In genomic region chr2:44579136-44579836, GRCh38 we compare ENCODE assay signal across 16 cellular contexts.
A peak's percentile ranks its signal among the peaks of the same experiment; 100 is the strongest.
DNase-seq lines count a peak whose midpoint lies in the region; ATAC-seq and TF ChIP-seq lines count a peak whose summit lies in the region.
"Had no signal": no experiment of that assay in that cellular context is flagged by ENCODE, and none has a peak within 500 bp of the region (broad histone marks: within the 10 kb centered on the region; RNA-seq: fewer than 3 reads in every experiment).

No MANE protein-coding gene starts in this region.

- H3F3A ChIP-seq in PC-3 (ENCODE audit: low read length, unreplicated experiment): peaks cover 6% of the 10 kb centered on the region

- TF ChIP-seq POLR2A in stomach (IDR thresholded peaks at IDR 0.05): no peak

- POLR2A ChIA-PET in activated CD4-positive, alpha-beta T cell treated with anti-CD3 and anti-CD28 coated beads, Interleukin-2, amount 10 ng/mL, durations not matched to agents 7 days and 5 days (lab: Charles Lee): no interaction called here
- POLR2A ChIA-PET in PC-3 (lab: Charles Lee; ENCODE audit: unreplicated experiment): no interaction called here

- ATAC-seq in PC-3: peak; percentile 49
- ATAC-seq in stimulated activated effector memory CD8-positive, alpha-beta T cell treated with anti-CD3 and anti-CD28 coated beads, Interleukin-12 subunit alpha, Interleukin-12 subunit beta, amount 100 ng/mL, for 72 hours: no peak

- H3K27me3 Mint-ChIP-seq in activated CD4-positive, alpha-beta T cell treated with anti-CD3 and anti-CD28 coated beads, Interleukin-2, amount 10 ng/mL, durations not matched to agents 24 days and 14 days: no peaks in the 10 kb centered on the region
- H3K27me3 Mint-ChIP-seq in activated CD4-positive, alpha-beta T cell treated with anti-CD3 and anti-CD28 coated beads, Interleukin-2, amount 10 ng/mL, durations not matched to agents 7 days and 5 days: no peaks in the 10 kb centered on the region
- H3K27me3 Mint-ChIP-seq: activated B cell treated with CpG ODN at 0.5 μM for 24 hours had no signal

- intact Hi-C loops in activated CD4-positive, alpha-beta T cell treated with anti-CD3 and anti-CD28 coated beads, Interleukin-2, amount 10 ng/mL, durations not matched to agents 24 days and 14 days (cut with micrococcal nuclease): loop anchor here (5.0 to 10.0 kb wide), 2 partner anchors 256 to 918 kb away; no protein-coding TSS in a partner anchor
- intact Hi-C loops in PC-3 (cut with micrococcal nuclease) (no loop called here), stomach (cut with DNase I; ENCODE audit: low total_unique reads) (no loop called here)

- H4K20me1 ChIP-seq in PC-3 (ENCODE audit: low read length): no peaks in the 10 kb centered on the region

- H3K4me1 Mint-ChIP-seq in activated CD4-positive, alpha-beta T cell treated with anti-CD3 and anti-CD28 coated beads, Interleukin-2, amount 10 ng/mL, durations not matched to agents 24 days and 14 days: peaks cover 18% of the 10 kb centered on the region
- peaks cover 16% of the 10 kb centered on the region for H3K4me1 Mint-ChIP-seq in activated CD4-positive, alpha-beta T cell treated with anti-CD3 and anti-CD28 coated beads, Interleukin-2, amount 10 ng/mL, durations not matched to agents 7 days and 5 days
- H3K4me1 Mint-ChIP-seq in stimulated activated effector memory CD8-positive, alpha-beta T cell treated with anti-CD3 and anti-CD28 coated beads, Interleukin-12 subunit alpha, Interleukin-12 subunit beta, amount 100 ng/mL, for 72 hours: peaks cover 17% of the 10 kb centered on the region

- H3K4me2 ChIP-seq in PC-3 (ENCODE audit: low read length): peak overlapping the region; percentile 67
- H3K4me2 ChIP-seq: KMS-11 had no signal

- 56 to 72% (median 65%) methylated on average over 6 of the region's 6 CpGs for WGBS in stomach, 5 donors

- H3K36me3 Mint-ChIP-seq in activated CD4-positive, alpha-beta T cell treated with anti-CD3 and anti-CD28 coated beads, Interleukin-2, amount 10 ng/mL, durations not matched to agents 24 days and 14 days (ENCODE audit: low read depth): no peaks in the 10 kb centered on the region
- no peaks in the 10 kb centered on the region for H3K36me3 Mint-ChIP-seq in activated CD4-positive, alpha-beta T cell treated with anti-CD3 and anti-CD28 coated beads, Interleukin-2, amount 10 ng/mL, durations not matched to agents 7 days and 5 days (ENCODE audit: low read depth)
- no peaks in the 10 kb centered on the region for H3K36me3 Mint-ChIP-seq in stimulated activated effector memory CD8-positive, alpha-beta T cell treated with anti-CD3 and anti-CD28 coated beads, Interleukin-12 subunit alpha, Interleukin-12 subunit beta, amount 100 ng/mL, for 72 hours

- 0 out of 2 replicates have a peak overlapping the region, but pooled peaks have one; percentile 0 for H2AFZ ChIP-seq in PC-3 (ENCODE audit: low read length)

- H3K79me2 ChIP-seq in PC-3 (ENCODE audit: low read length): no peaks in the 10 kb centered on the region

- H3K9me3 ChIP-seq in PC-3 (ENCODE audit: low read length) (no peaks in the 10 kb centered on the region), endocrine pancreas (ENCODE audit: control insufficient read depth, low read length) (no peaks in the 10 kb centered on the region), stomach (no peaks in the 10 kb centered on the region)
- H3K9me3 ChIP-seq: testis had no signal

- peaks cover 37% of the 10 kb centered on the region for H3K4me1 ChIP-seq in PC-3 (ENCODE audit: insufficient read depth, low read length)
- peaks cover 11% of the 10 kb centered on the region for H3K4me1 ChIP-seq in endocrine pancreas (ENCODE audit: control insufficient read depth, insufficient read depth, low read length)
- H3K4me1 ChIP-seq in stomach: no peaks in the 10 kb centered on the region
- H3K4me1 ChIP-seq: testis had no signal

- CTCF ChIA-PET in activated CD4-positive, alpha-beta T cell treated with anti-CD3 and anti-CD28 coated beads, Interleukin-2, amount 10 ng/mL, durations not matched to agents 7 days and 5 days (lab: Charles Lee): interaction anchor here (1.1 kb wide), 1 partner anchor 23 kb away, joined by 3 read pairs; no protein-coding TSS in a partner anchor
- CTCF ChIA-PET in PC-3 (lab: Charles Lee): interaction anchor here (1.0 to 1.3 kb wide), 2 partner anchors 100 to 187 kb away, joined by 3 to 4 read pairs; no protein-coding TSS in a partner anchor

- TF ChIP-seq CTCF in PC-3 (conservative IDR thresholded peaks at IDR 0.05; ENCODE audit: low read depth, low read length) (no peak), stomach (IDR thresholded peaks at IDR 0.05) (no peak)

- H3K27ac ChIP-seq in PC-3 (ENCODE audit: low read length) (peak overlapping the region; percentile 46), stomach (no peak overlapping the region)
- H3K27ac ChIP-seq: KMS-11, testis had no signal

- DNase-seq in activated CD4-positive, alpha-beta T cell treated with anti-CD3 and anti-CD28 coated beads, Interleukin-2, amount 10 ng/mL, durations not matched to agents 24 days and 14 days: no peak
- no peak for DNase-seq in activated CD4-positive, alpha-beta T cell treated with anti-CD3 and anti-CD28 coated beads, Interleukin-2, amount 10 ng/mL, durations not matched to agents 7 days and 5 days
- DNase-seq in PC-3 (peak; percentile 77), stomach (no peak), DMS153 (lab: John Stamatoyannopoulos, UW) (no peak), SIG-M5 (lab: John Stamatoyannopoulos, UW) (no peak)
- no peak for DNase-seq in stimulated activated effector memory CD8-positive, alpha-beta T cell treated with anti-CD3 and anti-CD28 coated beads, Interleukin-12 subunit alpha, Interleukin-12 subunit beta, amount 100 ng/mL, for 72 hours (ENCODE audit: low spot score in 2 of 2)
- DNase-seq: activated B cell treated with CpG ODN at 0.5 μM for 24 hours, activated gamma-delta T cell, NCI-H446 treated with DMSO at 0.1 percent for 48 hours, posterior cingulate gyrus, SHP77 treated with DMSO at 0.1 percent for 48 hours, testis had no signal

- H3K36me3 ChIP-seq in PC-3 (ENCODE audit: low read depth, low read length) (no peaks in the 10 kb centered on the region), endocrine pancreas (ENCODE audit: control insufficient read depth, insufficient read depth, low read length) (no peaks in the 10 kb centered on the region), stomach (no peaks in the 10 kb centered on the region)

- H3K9ac ChIP-seq in PC-3 (ENCODE audit: low read length) (no peak overlapping the region), endocrine pancreas (ENCODE audit: control insufficient read depth, insufficient read depth, low read length) (no peak overlapping the region)
- H3K9ac ChIP-seq: KMS-11 had no signal

- TF ChIP-seq EP300 in stomach (IDR thresholded peaks at IDR 0.05): no peak

- H3K27me3 ChIP-seq in PC-3 (ENCODE audit: low read length) (no peaks in the 10 kb centered on the region), endocrine pancreas (ENCODE audit: control insufficient read depth, insufficient read depth, low read length) (no peaks in the 10 kb centered on the region), stomach (no peaks in the 10 kb centered on the region)
- H3K27me3 ChIP-seq: testis had no signal

- no peaks in the 10 kb centered on the region for H3K9me2 ChIP-seq in PC-3 (replicated peaks; ENCODE audit: low read length)

- peak overlapping the region; percentile 63 for H3K4me3 Mint-ChIP-seq in activated CD4-positive, alpha-beta T cell treated with anti-CD3 and anti-CD28 coated beads, Interleukin-2, amount 10 ng/mL, durations not matched to agents 24 days and 14 days
- H3K4me3 Mint-ChIP-seq in activated CD4-positive, alpha-beta T cell treated with anti-CD3 and anti-CD28 coated beads, Interleukin-2, amount 10 ng/mL, durations not matched to agents 7 days and 5 days: no peak overlapping the region
- H3K4me3 Mint-ChIP-seq in stimulated activated effector memory CD8-positive, alpha-beta T cell treated with anti-CD3 and anti-CD28 coated beads, Interleukin-12 subunit alpha, Interleukin-12 subunit beta, amount 100 ng/mL, for 72 hours: peak overlapping the region; percentile 27

- BruUV-seq in PC-3 (replicated peaks; lab: Mats Ljungman, UMichigan): no TSS peak

- H3K4me3 ChIP-seq in PC-3 (ENCODE audit: low read length) (peak overlapping the region; percentile 49; the same call in 1 of the 2 replicates), endocrine pancreas (ENCODE audit: control insufficient read depth, insufficient read depth, low read length) (peak overlapping the region; percentile 57), stomach (no peak overlapping the region)
- H3K4me3 ChIP-seq: lung, testis had no signal

- H3K9me3 Mint-ChIP-seq in activated CD4-positive, alpha-beta T cell treated with anti-CD3 and anti-CD28 coated beads, Interleukin-2, amount 10 ng/mL, durations not matched to agents 24 days and 14 days: no peaks in the 10 kb centered on the region
- H3K9me3 Mint-ChIP-seq in activated CD4-positive, alpha-beta T cell treated with anti-CD3 and anti-CD28 coated beads, Interleukin-2, amount 10 ng/mL, durations not matched to agents 7 days and 5 days: no peaks in the 10 kb centered on the region
- H3K9me3 Mint-ChIP-seq in stimulated activated effector memory CD8-positive, alpha-beta T cell treated with anti-CD3 and anti-CD28 coated beads, Interleukin-12 subunit alpha, Interleukin-12 subunit beta, amount 100 ng/mL, for 72 hours: no peaks in the 10 kb centered on the region
- H3K9me3 Mint-ChIP-seq: activated B cell treated with CpG ODN at 0.5 μM for 24 hours had no signal

- H3K27ac Mint-ChIP-seq in activated CD4-positive, alpha-beta T cell treated with anti-CD3 and anti-CD28 coated beads, Interleukin-2, amount 10 ng/mL, durations not matched to agents 24 days and 14 days: peak overlapping the region; percentile 72
- H3K27ac Mint-ChIP-seq in activated CD4-positive, alpha-beta T cell treated with anti-CD3 and anti-CD28 coated beads, Interleukin-2, amount 10 ng/mL, durations not matched to agents 7 days and 5 days: no peak overlapping the region
- peak overlapping the region; percentile 12 for H3K27ac Mint-ChIP-seq in stimulated activated effector memory CD8-positive, alpha-beta T cell treated with anti-CD3 and anti-CD28 coated beads, Interleukin-12 subunit alpha, Interleukin-12 subunit beta, amount 100 ng/mL, for 72 hours

Comparison
In these comparisons a context has a peak if more than half of its experiments do, and no peak if none do; other contexts are left out.
1. H3K4me3 ChIP-seq: peak in PC-3 (single experiment) and endocrine pancreas (single experiment); none in stomach (0 of 4).